In genomic region chr13:71867101-71867814, GRCh38 we compare ENCODE assay signal across 1 cellular context.
TF ChIP-seq lines count a peak whose summit lies in the region.

Gene DACH1 (minus strand): TSS chr13:71867204.

TF ChIP-seq in HepG2, 621 proteins besides CTCF, POLR2A, EP300 and RAD21 (continued from another document):
- no peak for TF ChIP-seq ZNF276 (CRISPR knock-in tag; IDR thresholded peaks at IDR 0.05; ENCODE audit: low read depth)
- no peak for TF ChIP-seq ZNF101 (CRISPR knock-in tag; IDR thresholded peaks at IDR 0.05; ENCODE audit: borderline replicate concordance, low read depth)
- no peak for TF ChIP-seq HDAC1 (CRISPR knock-in tag; IDR thresholded peaks at IDR 0.05)
